1 cellular context compared by ENCODE assay signal in genomic region chr12:50549885-50550284, GRCh38.
TF ChIP-seq lines count a peak whose summit lies in the region.

No MANE protein-coding gene starts in this region.

TF ChIP-seq in GM12878, 131 proteins besides CTCF, POLR2A, EP300 and RAD21 (continued from another document):
- TF ChIP-seq YY1 (IDR thresholded peaks at IDR 0.05; ENCODE audit: low read depth, low read length): peak; percentile 64; the same call in 1 of the 2 replicates
